Comparison of ENCODE assay signal across 12 cellular contexts in the genomic region with DNA sequence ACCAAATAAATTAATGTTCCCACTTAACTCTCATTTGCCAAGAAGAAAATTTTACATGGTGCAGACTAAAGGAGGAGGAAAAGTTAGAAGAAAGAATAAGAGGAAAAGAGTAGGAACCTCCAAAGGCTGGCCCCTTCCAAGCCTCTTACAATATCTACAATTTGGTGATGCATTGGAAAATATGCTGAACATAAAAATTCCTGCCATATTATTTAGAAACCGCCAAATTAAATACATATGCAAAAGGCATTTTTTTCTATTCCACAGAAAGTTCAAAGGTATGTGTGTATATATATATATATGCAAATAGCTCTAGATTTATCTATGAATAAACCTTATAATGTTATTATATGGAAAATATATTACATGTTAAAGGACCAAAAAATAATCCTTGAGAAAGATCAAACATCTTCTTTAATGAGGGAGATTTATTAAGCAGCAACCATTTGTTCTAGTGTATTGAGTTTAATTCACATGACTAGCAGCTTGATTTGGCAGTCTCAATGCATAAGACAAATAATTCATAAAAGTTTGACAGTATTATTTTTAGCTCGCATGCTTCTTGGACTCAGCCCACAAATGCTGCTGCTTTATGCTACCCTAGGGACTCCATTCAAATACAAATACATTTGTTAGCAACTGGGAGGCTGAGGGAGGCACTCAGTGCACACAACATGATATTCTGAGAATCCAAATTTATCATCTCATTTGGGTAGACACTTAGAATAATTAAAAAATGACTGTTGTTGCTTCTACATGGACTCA.
DNase-seq lines count a peak whose midpoint lies in the region; ATAC-seq and TF ChIP-seq lines count a peak whose summit lies in the region.
"Had no signal": no experiment of that assay in that cellular context is flagged by ENCODE, and none has a peak within 500 bp of the region (broad histone marks: within the 10 kb centered on the region; RNA-seq: fewer than 3 reads in every experiment).

No MANE protein-coding gene starts in this region.

- H3K36me3 ChIP-seq in HAP-1 (replicated peaks) = no peaks in the 10 kb centered on the region
- H3K36me3 ChIP-seq in heart left ventricle = no peaks in the 10 kb centered on the region
- no peaks in the 10 kb centered on the region for H3K36me3 ChIP-seq in stomach
- no peaks in the 10 kb centered on the region for H3K36me3 ChIP-seq in CD8-positive, alpha-beta memory T cell (ENCODE audit: insufficient read depth, low read length)

- in situ Hi-C loops in HAP-1 (cut with MboI; ENCODE audit: low sequenced_read_pairs) = no loop called here

- intact Hi-C loops in heart left ventricle (cut with DNase I) = loop anchor here in 1 of 10 donors (5.0 to 10.0 kb wide), 2 partner anchors 198 to 354 kb away; a partner anchor contains a TSS
- intact Hi-C loops in stomach (cut with DNase I; ENCODE audit: low total_unique reads) = no loop called here

- no peak overlapping the region for H3K4me3 ChIP-seq in HAP-1
- no peak overlapping the region for H3K4me3 ChIP-seq in heart left ventricle
- no peak overlapping the region for H3K4me3 ChIP-seq in stomach
- no peak overlapping the region for H3K4me3 ChIP-seq in CD8-positive, alpha-beta memory T cell (ENCODE audit: low read length)
- H3K4me3 ChIP-seq: skin epidermis had no signal

- peaks cover 2 to 8% (median 3%) of the 10 kb centered on the region in 3 donors for H3K36me3 Mint-ChIP-seq in CD8-positive, alpha-beta memory T cell
- H3K36me3 Mint-ChIP-seq in natural killer cell treated with Interleukin-12 subunit alpha and Interleukin-12 subunit beta and Interleukin-15 and Interleukin-18, amount 100 ng/mL, for 72 hours = no peaks in the 10 kb centered on the region

- H3K9me3 ChIP-seq in HAP-1 (no peaks in the 10 kb centered on the region), heart left ventricle (no peaks in the 10 kb centered on the region), stomach (no peaks in the 10 kb centered on the region)
- no peaks in the 10 kb centered on the region for H3K9me3 ChIP-seq in CD8-positive, alpha-beta memory T cell (ENCODE audit: low read length)

- peaks cover 0 to 4% (median 0%) of the 10 kb centered on the region in 5 donors for H3K9me3 Mint-ChIP-seq in CD8-positive, alpha-beta memory T cell
- H3K9me3 Mint-ChIP-seq in natural killer cell treated with Interleukin-12 subunit alpha and Interleukin-12 subunit beta and Interleukin-15 and Interleukin-18, amount 100 ng/mL, for 72 hours = no peaks in the 10 kb centered on the region
- H3K9me3 Mint-ChIP-seq: activated naive CD8-positive, alpha-beta T cell treated with anti-CD3 and anti-CD28 coated beads, Interleukin-2, amount 50 U/mL, for 24 hours had no signal

- H3K27me3 Mint-ChIP-seq in CD8-positive, alpha-beta memory T cell = no peaks in the 10 kb centered on the region
- no peaks in the 10 kb centered on the region for H3K27me3 Mint-ChIP-seq in natural killer cell treated with Interleukin-12 subunit alpha and Interleukin-12 subunit beta and Interleukin-15 and Interleukin-18, amount 100 ng/mL, for 72 hours
- H3K27me3 Mint-ChIP-seq: activated CD8-positive, alpha-beta T cell treated with anti-CD3 and anti-CD28 coated beads for 36 hours; activated naive CD8-positive, alpha-beta T cell treated with anti-CD3 and anti-CD28 coated beads, Interleukin-2, amount 50 U/mL, for 24 hours had no signal

- TF ChIP-seq POLR2A in heart left ventricle (IDR thresholded peaks at IDR 0.05) (no peak), stomach (IDR thresholded peaks at IDR 0.05) (no peak)

- H3K4me1 ChIP-seq in HAP-1 (peaks cover 10% of the 10 kb centered on the region), heart left ventricle (peaks cover 0 to 41% (median 19%) of the 10 kb centered on the region in 12 donors), stomach (peaks cover 0 to 28% (median 12%) of the 10 kb centered on the region in 4 donors)
- no peaks in the 10 kb centered on the region for H3K4me1 ChIP-seq in CD8-positive, alpha-beta memory T cell (ENCODE audit: insufficient read depth, low read length)

- no peak for TF ChIP-seq EP300 in stomach (IDR thresholded peaks at IDR 0.05)

- DNase-seq in HAP-1 (ENCODE audit: low spot score in 2 of 2) (peak; percentile 20 to 43), NCI-H69 (lab: John Stamatoyannopoulos, UW) (peak; percentile 89), heart left ventricle (peak in 3 of 5 donors; percentile 22 to 42 (median 31)), stomach (no peak), NCI-H524 treated with DMSO at 0.1 percent for 48 hours (lab: John Stamatoyannopoulos, UW) (no peak)
- no peak for DNase-seq in CD8-positive, alpha-beta memory T cell
- DNase-seq in natural killer cell treated with Interleukin-12 subunit alpha and Interleukin-12 subunit beta and Interleukin-15 and Interleukin-18, amount 100 ng/mL, for 72 hours (ENCODE audit: low spot score) = no peak
- DNase-seq: activated CD8-positive, alpha-beta T cell treated with anti-CD3 and anti-CD28 coated beads for 36 hours; activated naive CD8-positive, alpha-beta T cell treated with anti-CD3 and anti-CD28 coated beads, Interleukin-2, amount 50 U/mL, for 24 hours; NCI-H146 had no signal

- H3K4me1 Mint-ChIP-seq in CD8-positive, alpha-beta memory T cell = no peaks in the 10 kb centered on the region
- no peaks in the 10 kb centered on the region for H3K4me1 Mint-ChIP-seq in natural killer cell treated with Interleukin-12 subunit alpha and Interleukin-12 subunit beta and Interleukin-15 and Interleukin-18, amount 100 ng/mL, for 72 hours (ENCODE audit: low read depth in 2 of 2)
- H3K4me1 Mint-ChIP-seq: activated naive CD8-positive, alpha-beta T cell treated with anti-CD3 and anti-CD28 coated beads, Interleukin-2, amount 50 U/mL, for 24 hours; memory B cell had no signal

- CTCF ChIA-PET in CD8-positive, alpha-beta memory T cell (lab: Charles Lee) = no interaction called here

- ATAC-seq in heart left ventricle = peak; percentile 62 to 88 (median 73)
- no peak for ATAC-seq in natural killer cell treated with Interleukin-12 subunit alpha and Interleukin-12 subunit beta and Interleukin-15 and Interleukin-18, amount 100 ng/mL, for 72 hours
- ATAC-seq: activated CD8-positive, alpha-beta T cell treated with anti-CD3 and anti-CD28 coated beads for 36 hours; activated naive CD8-positive, alpha-beta T cell treated with anti-CD3 and anti-CD28 coated beads, Interleukin-2, amount 50 U/mL, for 24 hours had no signal

- POLR2A ChIA-PET in CD8-positive, alpha-beta memory T cell (lab: Charles Lee) = no interaction called here

- no peak for TF ChIP-seq CTCF in heart left ventricle (IDR thresholded peaks at IDR 0.05)
- no peak for TF ChIP-seq CTCF in stomach (IDR thresholded peaks at IDR 0.05)

- H3K27ac ChIP-seq in heart left ventricle = peak overlapping the region in 8 of 12 donors; percentile 19 to 58 (median 52)
- H3K27ac ChIP-seq in stomach = peak overlapping the region in 3 of 5 donors; percentile 23 to 43 (median 25)
- H3K27ac ChIP-seq in CD8-positive, alpha-beta memory T cell (ENCODE audit: low read depth, low read length) = no peak overlapping the region

- 41 to 48% (median 43%) methylated on average over 2 of the region's 2 CpGs for WGBS in heart left ventricle, 4 donors
- 47 to 60% (median 55%) methylated on average over 2 of the region's 2 CpGs for WGBS in stomach, 5 donors

- H3K27ac Mint-ChIP-seq in CD8-positive, alpha-beta memory T cell = no peak overlapping the region
- no peak overlapping the region for H3K27ac Mint-ChIP-seq in natural killer cell treated with Interleukin-12 subunit alpha and Interleukin-12 subunit beta and Interleukin-15 and Interleukin-18, amount 100 ng/mL, for 72 hours
- H3K27ac Mint-ChIP-seq: activated CD8-positive, alpha-beta T cell treated with anti-CD3 and anti-CD28 coated beads for 36 hours; activated naive CD8-positive, alpha-beta T cell treated with anti-CD3 and anti-CD28 coated beads, Interleukin-2, amount 50 U/mL, for 24 hours; memory B cell had no signal

- H3K4me3 Mint-ChIP-seq in CD8-positive, alpha-beta memory T cell = no peak overlapping the region
- H3K4me3 Mint-ChIP-seq in natural killer cell treated with Interleukin-12 subunit alpha and Interleukin-12 subunit beta and Interleukin-15 and Interleukin-18, amount 100 ng/mL, for 72 hours = no peak overlapping the region
- H3K4me3 Mint-ChIP-seq: activated CD8-positive, alpha-beta T cell treated with anti-CD3 and anti-CD28 coated beads for 36 hours; activated naive CD8-positive, alpha-beta T cell treated with anti-CD3 and anti-CD28 coated beads, Interleukin-2, amount 50 U/mL, for 24 hours; memory B cell had no signal

- no peaks in the 10 kb centered on the region for H3K27me3 ChIP-seq in HAP-1 (ENCODE audit: low read depth)
- H3K27me3 ChIP-seq in heart left ventricle = no peaks in the 10 kb centered on the region
- H3K27me3 ChIP-seq in stomach = no peaks in the 10 kb centered on the region
- H3K27me3 ChIP-seq in CD8-positive, alpha-beta memory T cell (ENCODE audit: insufficient read depth, low read length, poor library complexity, severe bottlenecking) = no peaks in the 10 kb centered on the region

Comparison
In these comparisons a context has a peak if more than half of its experiments do, and no peak if none do; other contexts are left out.
1. DNase-seq: peak in HAP-1 (2 of 2), NCI-H69 (single experiment) and heart left ventricle (3 of 5); none in stomach (single experiment), CD8-positive, alpha-beta memory T cell (0 of 5), NCI-H524 treated with DMSO at 0.1 percent for 48 hours (single experiment) and natural killer cell treated with Interleukin-12 subunit alpha and Interleukin-12 subunit beta and Interleukin-15 and Interleukin-18, amount 100 ng/mL, for 72 hours (single experiment).
2. ATAC-seq: peak in heart left ventricle (4 of 4); none in natural killer cell treated with Interleukin-12 subunit alpha and Interleukin-12 subunit beta and Interleukin-15 and Interleukin-18, amount 100 ng/mL, for 72 hours (0 of 2).